Comparison of ENCODE assay signal across 1 cellular context in genomic region chr22:19199479-19199878, GRCh38.
TF ChIP-seq lines count a peak whose summit lies in the region.

No MANE protein-coding gene starts in this region.

TF ChIP-seq in K562, 482 proteins besides CTCF, POLR2A, EP300 and RAD21 (continues in another document):
- TF ChIP-seq CBX5 (IDR thresholded peaks at IDR 0.05; ENCODE audit: borderline replicate concordance, low read depth), result no peak
- peak; percentile 59 for TF ChIP-seq USF1 (CRISPR knock-in tag; IDR thresholded peaks at IDR 0.05)
- no peak for TF ChIP-seq ARID3B (CRISPR knock-in tag; IDR thresholded peaks at IDR 0.05; ENCODE audit: borderline replicate concordance)
- TF ChIP-seq ZBTB11 (CRISPR knock-in tag; IDR thresholded peaks at IDR 0.05), result peak in 1 of 3 experiments; percentile 47; a peak in 1 of 6 replicates
- TF ChIP-seq ZNF174 (CRISPR knock-in tag; IDR thresholded peaks at IDR 0.05), result no peak
- TF ChIP-seq THAP12 (CRISPR knock-in tag; IDR thresholded peaks at IDR 0.05), result peak; percentile 32; the same call in 1 of the 2 replicates
- no peak for TF ChIP-seq CBFA2T2 (conservative IDR thresholded peaks at IDR 0.05)
- TF ChIP-seq TCF7L2 (IDR thresholded peaks at IDR 0.05; ENCODE audit: low read depth, low read length), result no peak
- TF ChIP-seq PHB (CRISPR knock-in tag; IDR thresholded peaks at IDR 0.05), result no peak
- no peak for TF ChIP-seq ZFP1 (CRISPR knock-in tag; IDR thresholded peaks at IDR 0.05)
- TF ChIP-seq GABPB1 (CRISPR knock-in tag; IDR thresholded peaks at IDR 0.05), result no peak
- TF ChIP-seq HIVEP1 (CRISPR knock-in tag; IDR thresholded peaks at IDR 0.05), result no peak
- TF ChIP-seq ZNF324 (CRISPR knock-in tag; IDR thresholded peaks at IDR 0.05), result no peak
- no peak for TF ChIP-seq MEF2D (tag; conservative IDR thresholded peaks at IDR 0.05; ENCODE audit: low read depth)
- TF ChIP-seq HNRNPH1 (optimal IDR thresholded peaks at IDR 0.05; ENCODE audit: low read depth, low read length), result no peak
- TF ChIP-seq HMG20B (CRISPR knock-in tag; IDR thresholded peaks at IDR 0.05), result no peak
- no peak for TF ChIP-seq TEAD1 (CRISPR knock-in tag; IDR thresholded peaks at IDR 0.05)
- TF ChIP-seq DIDO1 (tag; IDR thresholded peaks at IDR 0.05; ENCODE audit: low read depth), result no peak
- TF ChIP-seq ELK3 (CRISPR knock-in tag; IDR thresholded peaks at IDR 0.05), result no peak
- TF ChIP-seq NR4A1 (CRISPR knock-in tag; IDR thresholded peaks at IDR 0.05), result 0 out of 2 replicates have a peak, but pooled peaks have one; percentile 54
- no peak for TF ChIP-seq NR4A1 (tag; IDR thresholded peaks at IDR 0.05)
- TF ChIP-seq SAP30 (IDR thresholded peaks at IDR 0.05; ENCODE audit: borderline replicate concordance, insufficient read depth, low read depth, low read length, poor library complexity, severe bottlenecking), result no peak
- 0 out of 2 replicates have a peak, but pooled peaks have one; percentile 15 for TF ChIP-seq ZNF134 (CRISPR knock-in tag; conservative IDR thresholded peaks at IDR 0.05)
- TF ChIP-seq SRF (CRISPR knock-in tag; IDR thresholded peaks at IDR 0.05), result no peak
- no peak for TF ChIP-seq ZNF583 (CRISPR knock-in tag; IDR thresholded peaks at IDR 0.05)
- no peak for TF ChIP-seq ZBTB43 (CRISPR knock-in tag; IDR thresholded peaks at IDR 0.05)
- no peak for TF ChIP-seq THRAP3 (IDR thresholded peaks at IDR 0.05; ENCODE audit: borderline replicate concordance)
- no peak for TF ChIP-seq ILF3 (IDR thresholded peaks at IDR 0.05; ENCODE audit: borderline replicate concordance)
- TF ChIP-seq ARHGAP35 (IDR thresholded peaks at IDR 0.05; ENCODE audit: partially characterized antibody), result no peak
- 0 out of 2 replicates have a peak, but pooled peaks have one; percentile 34 for TF ChIP-seq STAT6 (CRISPR knock-in tag; IDR thresholded peaks at IDR 0.05)
- TF ChIP-seq ID3 (CRISPR knock-in tag; IDR thresholded peaks at IDR 0.05), result no peak
- 0 out of 2 replicates have a peak, but pooled peaks have one; percentile 14 for TF ChIP-seq ID3 (tag; IDR thresholded peaks at IDR 0.05)
- 0 out of 2 replicates have a peak, but pooled peaks have one; percentile 17 for TF ChIP-seq ZNF830 (CRISPR knock-in tag; IDR thresholded peaks at IDR 0.05)
- TF ChIP-seq KLF1 (tag; IDR thresholded peaks at IDR 0.05), result no peak
- peak; percentile 95 for TF ChIP-seq SETDB1 (IDR thresholded peaks at IDR 0.05; ENCODE audit: low read length)
- no peak for TF ChIP-seq ZNF23 (CRISPR knock-in tag; IDR thresholded peaks at IDR 0.05)
- TF ChIP-seq ESRRA (IDR thresholded peaks at IDR 0.05; ENCODE audit: borderline replicate concordance, low read depth), result no peak
- peak; percentile 14; the same call in 1 of the 2 replicates for TF ChIP-seq NR2F6 (CRISPR knock-in tag; IDR thresholded peaks at IDR 0.05)
- TF ChIP-seq NUFIP1 (IDR thresholded peaks at IDR 0.05; ENCODE audit: partially characterized antibody), result no peak
- TF ChIP-seq KAT8 (IDR thresholded peaks at IDR 0.05; ENCODE audit: low read depth), result no peak
- no peak for TF ChIP-seq SNIP1 (IDR thresholded peaks at IDR 0.05; ENCODE audit: low read depth)
- TF ChIP-seq ARNT (IDR thresholded peaks at IDR 0.05), result no peak
- TF ChIP-seq CXXC5 (CRISPR knock-in tag; IDR thresholded peaks at IDR 0.05), result no peak
- 0 out of 2 replicates have a peak, but pooled peaks have one; percentile 10 for TF ChIP-seq JUNB (CRISPR knock-in tag; conservative IDR thresholded peaks at IDR 0.05)
- no peak for TF ChIP-seq IFI16 (CRISPR knock-in tag; IDR thresholded peaks at IDR 0.05)
- no peak for TF ChIP-seq ZNF507 (tag; conservative IDR thresholded peaks at IDR 0.05)
- no peak for TF ChIP-seq ATF3 (IDR thresholded peaks at IDR 0.05)
- TF ChIP-seq ATF3 (CRISPR knock-in tag; conservative IDR thresholded peaks at IDR 0.05), result no peak
